Comparison of ENCODE assay signal across 1 cellular context in the genomic region with DNA sequence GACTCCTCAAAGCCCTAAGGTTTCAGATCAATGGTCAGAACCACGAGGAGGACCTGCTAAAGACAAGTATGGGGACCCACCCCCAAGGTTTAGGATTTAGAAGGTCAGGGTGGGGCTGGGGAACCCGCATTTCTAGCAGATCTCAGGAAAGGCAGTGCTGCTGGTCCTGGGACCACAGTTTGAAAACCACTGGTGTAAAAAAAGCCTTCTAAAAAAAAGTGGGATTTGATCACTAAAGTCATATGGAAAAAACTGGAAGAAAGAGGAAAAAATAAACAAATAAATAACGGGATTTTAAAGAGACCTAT.
TF ChIP-seq lines count a peak whose summit lies in the region.

No MANE protein-coding gene starts in this region.

TF ChIP-seq in endothelial cell of umbilical vein, 7 proteins besides CTCF, POLR2A, EP300 and RAD21 (continued from another document):
- no peak for TF ChIP-seq EZH2 (IDR thresholded peaks at IDR 0.05; ENCODE audit: borderline replicate concordance, low read depth, low read length, severe bottlenecking)
- no peak for TF ChIP-seq MAX (IDR thresholded peaks at IDR 0.05; ENCODE audit: insufficient read depth, insufficient read length)
- TF ChIP-seq FOS (IDR thresholded peaks at IDR 0.05; ENCODE audit: borderline replicate concordance, insufficient read depth, low read length) = no peak
- TF ChIP-seq GATA2 (IDR thresholded peaks at IDR 0.05; ENCODE audit: insufficient read depth, insufficient read length, low read depth, low read length) = no peak
- no peak for TF ChIP-seq POLR2AphosphoS5 (IDR thresholded peaks at IDR 0.05; ENCODE audit: insufficient read depth, low read depth, low read length)
- no peak for TF ChIP-seq MYC (IDR thresholded peaks at IDR 0.05; ENCODE audit: low read depth, low read length)
